9 cellular contexts compared by ENCODE assay signal in genomic region chr14:76812093-76812421, GRCh38. TPM values are rescaled to one million over a fixed set of nuclear protein-coding genes. Genes with fewer than 3 reads are reported as not detected.
DNase-seq lines count a peak whose midpoint lies in the region; ATAC-seq, FAIRE-seq and TF ChIP-seq lines count a peak whose summit lies in the region.
"Had no signal": no experiment of that assay in that cellular context is flagged by ENCODE, and none has a peak within 500 bp of the region (broad histone marks: within the 10 kb centered on the region; RNA-seq: fewer than 3 reads in every experiment).

No MANE protein-coding gene starts in this region.

- DNase-seq in GM10248 (ENCODE audit: extremely low spot score), result peak; percentile 45
- no peak for DNase-seq in HFFc6
- DNase-seq in RWPE1 (ENCODE audit: low spot score), result peak; percentile 44
- DNase-seq in endothelial cell of umbilical vein (ENCODE audit: low read depth, low spot score), result no peak
- no peak for DNase-seq in natural killer cell treated with Interleukin-12 subunit alpha and Interleukin-12 subunit beta and Interleukin-15 and Interleukin-18, amount 100 ng/mL, for 72 hours (ENCODE audit: low spot score)
- no peak for DNase-seq in NCI-H345 treated with DMSO at 0.1 percent for 48 hours (lab: John Stamatoyannopoulos, UW; ENCODE audit: unreplicated experiment)
- DNase-seq in activated CD4-positive, CD25-positive, alpha-beta regulatory T cell treated with anti-CD3 and anti-CD28 coated beads, Interleukin-2, amount 50 U/mL, for 72 hours, result no peak

- BruUV-seq in endothelial cell of umbilical vein (replicated peaks; lab: Mats Ljungman, UMichigan), result TSS peak; percentile 43

- peaks cover 0 to 13% of the 10 kb centered on the region in 2 experiments for H3K36me3 ChIP-seq in endothelial cell of umbilical vein (ENCODE audit: control insufficient read depth in 2 of 2, extremely low read depth in 1 of 2, insufficient read depth in 2 of 2, low read length in 2 of 2)

- peaks cover 14% of the 10 kb centered on the region for H3K4me1 ChIP-seq in endothelial cell of umbilical vein (ENCODE audit: control insufficient read depth, extremely low read depth, insufficient read depth, low read length)

- no peaks in the 10 kb centered on the region; the same call in 1 of the 2 replicates for H3K27me3 Mint-ChIP-seq in HFFc6 (ENCODE audit: insufficient read depth)
- H3K27me3 Mint-ChIP-seq in natural killer cell treated with Interleukin-12 subunit alpha and Interleukin-12 subunit beta and Interleukin-15 and Interleukin-18, amount 100 ng/mL, for 72 hours, result no peaks in the 10 kb centered on the region

- H2AFZ ChIP-seq in endothelial cell of umbilical vein (ENCODE audit: low read depth, low read length), result peak overlapping the region; percentile 92

- TF ChIP-seq CTCF in GM10248 (IDR thresholded peaks at IDR 0.05; ENCODE audit: control extremely low read depth, extremely low read depth, low read depth, missing control alignments), result no peak
- TF ChIP-seq CTCF in HFFc6 (IDR thresholded peaks at IDR 0.05), result no peak
- TF ChIP-seq CTCF in RWPE1 (conservative IDR thresholded peaks at IDR 0.05; ENCODE audit: low read depth), result no peak
- TF ChIP-seq CTCF in endothelial cell of umbilical vein (IDR thresholded peaks at IDR 0.05; ENCODE audit: extremely low read depth in 1 of 2, insufficient read depth in 1 of 2, low read depth in 1 of 2, low read length in 2 of 2), result no peak

- POLR2A ChIA-PET in GM10248 (lab: Yijun Ruan, JAX) (no interaction called here), RWPE1 (lab: Yijun Ruan, JAX; ENCODE audit: low non-redundant PET) (no interaction called here), endothelial cell of umbilical vein (lab: Charles Lee) (no interaction called here)

- CTCF ChIA-PET in GM10248 (lab: Yijun Ruan, JAX), result interaction anchor here (1.5 to 7.5 kb wide), 6 partner anchors 10 to 341 kb away, joined by 3 to 45 read pairs (median 12); no protein-coding TSS in a partner anchor
- CTCF ChIA-PET in RWPE1 (lab: Yijun Ruan, JAX), result interaction anchor here (2.2 kb wide), 1 partner anchor 102 kb away, joined by 9 read pairs; no protein-coding TSS in a partner anchor
- CTCF ChIA-PET in endothelial cell of umbilical vein (lab: Charles Lee), result interaction anchor here (0.8 to 4.3 kb wide), 16 partner anchors 10 to 106 kb away, joined by 3 to 73 read pairs (median 5); partner anchors contain the start of gene VASH1

- no peaks in the 10 kb centered on the region for H3K9me1 ChIP-seq in endothelial cell of umbilical vein (replicated peaks; ENCODE audit: control insufficient read depth, extremely low read depth, insufficient read depth, low read length)

- intact Hi-C loops in endothelial cell of umbilical vein (cut with micrococcal nuclease), result loop anchor here (1.0 to 5.0 kb wide), 2 partner anchors 32 to 50 kb away; no protein-coding TSS in a partner anchor

- peaks cover 5% of the 10 kb centered on the region in 2 experiments for H3K27me3 ChIP-seq in endothelial cell of umbilical vein (ENCODE audit: control insufficient read depth in 2 of 2, insufficient read depth in 2 of 2, low read length in 2 of 2)

- TF ChIP-seq POLR2A in endothelial cell of umbilical vein (IDR thresholded peaks at IDR 0.05; ENCODE audit: low read depth, low read length), result no peak

- no peaks in the 10 kb centered on the region for H4K20me1 ChIP-seq in endothelial cell of umbilical vein (replicated peaks; ENCODE audit: control insufficient read depth, extremely low read depth, insufficient read depth, low read length)

- peak overlapping the region; percentile 80 for H3K27ac Mint-ChIP-seq in HFFc6
- H3K27ac Mint-ChIP-seq in natural killer cell treated with Interleukin-12 subunit alpha and Interleukin-12 subunit beta and Interleukin-15 and Interleukin-18, amount 100 ng/mL, for 72 hours, result peak overlapping the region; percentile 82 to 92

- H3K9me3 ChIP-seq in endothelial cell of umbilical vein (replicated peaks; ENCODE audit: control insufficient read depth, insufficient read depth, low read length), result no peaks in the 10 kb centered on the region

- H3K4me3 Mint-ChIP-seq in HFFc6, result peak overlapping the region; percentile 96
- peak overlapping the region; percentile 89 for H3K4me3 Mint-ChIP-seq in natural killer cell treated with Interleukin-12 subunit alpha and Interleukin-12 subunit beta and Interleukin-15 and Interleukin-18, amount 100 ng/mL, for 72 hours

- no peak for FAIRE-seq in endothelial cell of umbilical vein (lab: Jason Lieb, UNC)
- FAIRE-seq: TTC549 had no signal

- H3K4me2 ChIP-seq in endothelial cell of umbilical vein (ENCODE audit: insufficient read depth, low read length), result peak overlapping the region; percentile 98

- peaks cover 18% of the 10 kb centered on the region for H3K4me1 Mint-ChIP-seq in HFFc6 (ENCODE audit: low read depth)
- H3K4me1 Mint-ChIP-seq in natural killer cell treated with Interleukin-12 subunit alpha and Interleukin-12 subunit beta and Interleukin-15 and Interleukin-18, amount 100 ng/mL, for 72 hours (ENCODE audit: low read depth in 2 of 2), result peaks cover 16 to 17% of the 10 kb centered on the region in 2 donors

- peak overlapping the region; percentile 73 for H3K9ac ChIP-seq in endothelial cell of umbilical vein (replicated peaks; ENCODE audit: extremely low read depth, insufficient read depth, low read length)

- no peak for ATAC-seq in natural killer cell treated with Interleukin-12 subunit alpha and Interleukin-12 subunit beta and Interleukin-15 and Interleukin-18, amount 100 ng/mL, for 72 hours
- no peak for ATAC-seq in GM19467 (IDR thresholded peaks at IDR 0.05; ENCODE audit: unreplicated experiment)

- no peaks in the 10 kb centered on the region for H3K79me2 ChIP-seq in endothelial cell of umbilical vein (ENCODE audit: control insufficient read depth, insufficient read depth, low read length)

- H3K9me3 Mint-ChIP-seq in HFFc6, result no peaks in the 10 kb centered on the region
- H3K9me3 Mint-ChIP-seq in natural killer cell treated with Interleukin-12 subunit alpha and Interleukin-12 subunit beta and Interleukin-15 and Interleukin-18, amount 100 ng/mL, for 72 hours, result no peaks in the 10 kb centered on the region

- no peaks in the 10 kb centered on the region for H3K36me3 Mint-ChIP-seq in HFFc6 (ENCODE audit: low read depth)
- H3K36me3 Mint-ChIP-seq in natural killer cell treated with Interleukin-12 subunit alpha and Interleukin-12 subunit beta and Interleukin-15 and Interleukin-18, amount 100 ng/mL, for 72 hours, result peaks cover 6% of the 10 kb centered on the region

- peak overlapping the region; percentile 72 to 85 (median 75) for H3K4me3 ChIP-seq in endothelial cell of umbilical vein (replicated peaks in 1 of 3; ENCODE audit: insufficient read depth in 1 of 3, low read depth in 1 of 3, low read length in 3 of 3)

- dilution Hi-C loops in endothelial cell of umbilical vein (cut with MboI; ENCODE audit: extremely low pct_ligation_motif_present, low sequenced_read_pairs), result no loop called here

- H3K27ac ChIP-seq in RWPE1 (peak overlapping the region; percentile 71), endothelial cell of umbilical vein (ENCODE audit: insufficient read depth, low read depth, low read length) (peak overlapping the region; percentile 34)

TF ChIP-seq in endothelial cell of umbilical vein, 7 proteins besides CTCF, POLR2A, EP300 and RAD21 (continues in another document):
- TF ChIP-seq GATA2 (IDR thresholded peaks at IDR 0.05; ENCODE audit: insufficient read depth, insufficient read length, low read depth, low read length) (no peak), MYC (IDR thresholded peaks at IDR 0.05; ENCODE audit: low read depth, low read length) (no peak), FOS (IDR thresholded peaks at IDR 0.05; ENCODE audit: borderline replicate concordance, insufficient read depth, low read length) (no peak)

RNA-seq across cellular contexts. Expression of gene ANGEL1, which starts 0.6 kb away (rescaled TPM):
- total RNA-seq in HFFc6 (2021; fragmentation: NEBNext Ultra II Directional; extraction: Animal tissue kit (Norgen Biotek cat#: 25700)), result 1 to 10 TPM; 7.4 to 9.6 (median 8.0) TPM
- total RNA-seq in endothelial cell of umbilical vein, result 14.8 and 18.4 TPM in 2 replicates
- 22.0 and 24.0 TPM in 2 replicates for polyA plus RNA-seq in endothelial cell of umbilical vein
- polyA plus RNA-seq in endothelial cell of umbilical vein (2011; cell fraction: cytosol; rRNA removed), result 10.5 and 11.2 TPM in 2 replicates
- 54.8 and 55.7 TPM in 2 replicates for polyA plus RNA-seq in endothelial cell of umbilical vein (2011; cell fraction: nucleus; rRNA removed)
- polyA plus RNA-seq in endothelial cell of umbilical vein (2012), result 9.1 and 12.3 TPM in 2 replicates
- polyA minus RNA-seq in endothelial cell of umbilical vein, result 25.0 and 34.7 TPM in 2 replicates
- 9.9 TPM for polyA minus RNA-seq in endothelial cell of umbilical vein (2011; cell fraction: cytosol; rRNA and poly(A)+ RNA removed)
- 17.8 and 23.3 TPM in 2 replicates for polyA minus RNA-seq in endothelial cell of umbilical vein (2011; cell fraction: nucleus; rRNA and poly(A)+ RNA removed)
- total RNA-seq in natural killer cell treated with Interleukin-12 subunit alpha and Interleukin-12 subunit beta and Interleukin-15 and Interleukin-18, amount 100 ng/mL, for 72 hours, result 10 to 100 TPM; 11.7 to 14.6 TPM

RNA-seq across cellular contexts. Expression of gene LRRC74A, which starts 14.2 kb away (rescaled TPM):
- not detected for total RNA-seq in HFFc6 (2021; fragmentation: NEBNext Ultra II Directional; extraction: Animal tissue kit (Norgen Biotek cat#: 25700))
- not detected in 2 replicates for total RNA-seq in endothelial cell of umbilical vein
- polyA plus RNA-seq in endothelial cell of umbilical vein, result not detected in 2 replicates
- not detected in 2 replicates for polyA plus RNA-seq in endothelial cell of umbilical vein (2011; cell fraction: cytosol; rRNA removed)
- not detected in 2 replicates for polyA plus RNA-seq in endothelial cell of umbilical vein (2011; cell fraction: nucleus; rRNA removed)
- polyA plus RNA-seq in endothelial cell of umbilical vein (2012), result not detected in 2 replicates
- not detected in 2 replicates for polyA minus RNA-seq in endothelial cell of umbilical vein
- not detected for polyA minus RNA-seq in endothelial cell of umbilical vein (2011; cell fraction: cytosol; rRNA and poly(A)+ RNA removed)
- polyA minus RNA-seq in endothelial cell of umbilical vein (2011; cell fraction: nucleus; rRNA and poly(A)+ RNA removed), result not detected in 2 replicates
- not detected for total RNA-seq in natural killer cell treated with Interleukin-12 subunit alpha and Interleukin-12 subunit beta and Interleukin-15 and Interleukin-18, amount 100 ng/mL, for 72 hours

RNA-seq across cellular contexts. Expression of gene VASH1, which starts 50.8 kb away (rescaled TPM):
- total RNA-seq in HFFc6 (2021; fragmentation: NEBNext Ultra II Directional; extraction: Animal tissue kit (Norgen Biotek cat#: 25700)), result 1 to 10 TPM in 5 of 6 experiments, under 1 TPM in 1; 0.94 to 2.9 (median 1.5) TPM
- 168 and 246 TPM in 2 replicates for total RNA-seq in endothelial cell of umbilical vein
- 39.8 and 41.4 TPM in 2 replicates for polyA plus RNA-seq in endothelial cell of umbilical vein
- 29.5 and 32.8 TPM in 2 replicates for polyA plus RNA-seq in endothelial cell of umbilical vein (2011; cell fraction: cytosol; rRNA removed)
- 137 and 147 TPM in 2 replicates for polyA plus RNA-seq in endothelial cell of umbilical vein (2011; cell fraction: nucleus; rRNA removed)
- 33.1 and 40.0 TPM in 2 replicates for polyA plus RNA-seq in endothelial cell of umbilical vein (2012)
- 41.8 and 47.3 TPM in 2 replicates for polyA minus RNA-seq in endothelial cell of umbilical vein
- polyA minus RNA-seq in endothelial cell of umbilical vein (2011; cell fraction: cytosol; rRNA and poly(A)+ RNA removed), result not detected
- 41.1 and 46.8 TPM in 2 replicates for polyA minus RNA-seq in endothelial cell of umbilical vein (2011; cell fraction: nucleus; rRNA and poly(A)+ RNA removed)
- total RNA-seq in natural killer cell treated with Interleukin-12 subunit alpha and Interleukin-12 subunit beta and Interleukin-15 and Interleukin-18, amount 100 ng/mL, for 72 hours, result 1 to 10 TPM; 1.2 to 1.9 TPM

Comparison
In these comparisons a context has a peak if more than half of its experiments do, and no peak if none do; other contexts are left out.
1. DNase-seq: peak in GM10248 (single experiment) and RWPE1 (single experiment); none in HFFc6 (single experiment), endothelial cell of umbilical vein (single experiment), natural killer cell treated with Interleukin-12 subunit alpha and Interleukin-12 subunit beta and Interleukin-15 and Interleukin-18, amount 100 ng/mL, for 72 hours (single experiment), NCI-H345 treated with DMSO at 0.1 percent for 48 hours (single experiment) and activated CD4-positive, CD25-positive, alpha-beta regulatory T cell treated with anti-CD3 and anti-CD28 coated beads, Interleukin-2, amount 50 U/mL, for 72 hours (single experiment).
2. RNA of gene VASH1, which starts 50.8 kb away (total RNA-seq): 168 to 246 TPM in endothelial cell of umbilical vein; 1.2 to 1.9 TPM in natural killer cell treated with Interleukin-12 subunit alpha and Interleukin-12 subunit beta and Interleukin-15 and Interleukin-18, amount 100 ng/mL, for 72 hours and 0.94 to 2.9 TPM in HFFc6; every median in the first group is over 10 times any median in the second.